In the genomic region with DNA sequence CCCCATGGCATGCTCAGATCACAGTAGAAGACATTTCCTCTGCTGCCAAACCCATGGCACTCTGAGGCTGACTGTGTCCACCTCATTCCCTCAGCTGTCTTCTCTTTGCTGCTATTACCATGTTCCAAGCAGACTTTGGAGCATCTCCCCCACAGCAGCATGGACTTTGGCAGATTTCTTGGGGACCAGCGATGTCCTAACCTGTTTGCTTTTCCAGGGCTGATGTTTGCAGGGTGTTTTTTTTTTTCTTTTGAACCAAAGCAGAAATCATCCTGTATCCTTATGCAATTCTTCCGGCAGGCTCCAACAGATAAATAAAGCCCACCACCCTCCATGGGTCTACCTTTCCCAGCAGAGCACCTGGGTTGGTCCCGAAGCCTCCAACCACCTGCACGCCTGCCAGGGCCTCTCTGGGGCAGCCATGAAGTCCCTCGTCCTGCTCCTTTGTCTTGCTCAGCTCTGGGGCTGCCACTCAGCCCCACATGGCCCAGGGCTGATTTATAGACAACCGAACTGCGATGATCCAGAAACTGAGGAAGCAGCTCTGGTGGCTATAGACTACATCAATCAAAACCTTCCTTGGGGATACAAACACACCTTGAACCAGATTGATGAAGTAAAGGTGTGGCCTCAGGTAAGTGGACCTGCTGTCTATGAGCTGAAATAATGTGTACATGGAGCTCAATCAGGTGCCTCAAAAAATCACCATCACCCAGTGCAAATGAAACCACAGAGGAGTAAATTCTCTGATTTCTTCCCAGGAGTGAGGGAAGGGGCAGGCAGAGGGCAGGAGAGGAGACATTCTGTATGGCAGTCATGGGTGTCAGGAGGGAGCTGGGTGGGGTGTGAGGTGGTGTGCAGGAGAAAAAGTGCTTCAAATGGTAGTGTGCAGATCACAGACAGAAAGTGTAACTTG, we compare ENCODE assay signal across 25 cellular contexts. TPM values are rescaled to one million over a fixed set of nuclear protein-coding genes. Genes with fewer than 3 reads are reported as not detected.
A peak's percentile ranks its signal among the peaks of the same experiment; 100 is the strongest.
DNase-seq lines count a peak whose midpoint lies in the region; ATAC-seq and TF ChIP-seq lines count a peak whose summit lies in the region.
"Had no signal": no experiment of that assay in that cellular context is flagged by ENCODE, and none has a peak within 500 bp of the region (broad histone marks: within the 10 kb centered on the region; RNA-seq: fewer than 3 reads in every experiment).

A gene with protein sequence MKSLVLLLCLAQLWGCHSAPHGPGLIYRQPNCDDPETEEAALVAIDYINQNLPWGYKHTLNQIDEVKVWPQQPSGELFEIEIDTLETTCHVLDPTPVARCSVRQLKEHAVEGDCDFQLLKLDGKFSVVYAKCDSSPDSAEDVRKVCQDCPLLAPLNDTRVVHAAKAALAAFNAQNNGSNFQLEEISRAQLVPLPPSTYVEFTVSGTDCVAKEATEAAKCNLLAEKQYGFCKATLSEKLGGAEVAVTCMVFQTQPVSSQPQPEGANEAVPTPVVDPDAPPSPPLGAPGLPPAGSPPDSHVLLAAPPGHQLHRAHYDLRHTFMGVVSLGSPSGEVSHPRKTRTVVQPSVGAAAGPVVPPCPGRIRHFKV (plus strand): TSS at position 340 of the 916 bp plus-strand sequence. CDS start 82 bp downstream, at position 422.

- TF ChIP-seq POLR2A in esophagus squamous epithelium (IDR thresholded peaks at IDR 0.05): no peak

- TF ChIP-seq CTCF in A673 (conservative IDR thresholded peaks at IDR 0.05; ENCODE audit: low read depth, low read length) (no peak), OCI-LY7 (conservative IDR thresholded peaks at IDR 0.05; ENCODE audit: low read length) (no peak), esophagus squamous epithelium (IDR thresholded peaks at IDR 0.05) (no peak), GM13977 (IDR thresholded peaks at IDR 0.05; ENCODE audit: extremely low read depth, insufficient read depth, missing control alignments) (no peak)

- CTCF ChIA-PET in A673 (lab: Charles Lee): interaction anchor here (1.9 kb wide), 1 partner anchor 42 kb away, joined by 7 read pairs; a partner anchor contains a TSS
- CTCF ChIA-PET in OCI-LY7 (lab: Charles Lee; ENCODE audit: unreplicated experiment): no interaction called here

- H4K20me1 ChIP-seq in OCI-LY7 (ENCODE audit: insufficient read depth, low read length): no peaks in the 10 kb centered on the region

- no peaks in the 10 kb centered on the region for H3K9me2 ChIP-seq in OCI-LY7 (ENCODE audit: insufficient read depth, low read length)

- H3K4me2 ChIP-seq in OCI-LY7 (ENCODE audit: low read length) (no peak within 1 kb of the TSS), trophoblast cell (ENCODE audit: low read length) (no peak within 1 kb of the TSS)

- in situ Hi-C loops in GM13977 (cut with MboI; ENCODE audit: low pct_unique_long_range_greater_than_20kb, low sequenced_read_pairs, unreplicated experiment): loop anchor here (10.0 kb wide), 1 partner anchor 202 kb away; no protein-coding TSS in a partner anchor

- no peak within 1 kb of the TSS for H2BK5ac ChIP-seq in trophoblast cell (ENCODE audit: low read depth, low read length, poor library complexity)

- no peak within 1 kb of the TSS for H3K23ac ChIP-seq in trophoblast cell (ENCODE audit: low read length)

- H3K79me2 ChIP-seq in OCI-LY7 (ENCODE audit: insufficient read depth, low read depth, low read length) (no peaks in the 10 kb centered on the region), trophoblast cell (ENCODE audit: control insufficient read depth, insufficient read depth, low read length, poor library complexity) (no peaks in the 10 kb centered on the region)

- H3K4me1 ChIP-seq in A673 (ENCODE audit: insufficient read depth, low read length, poor library complexity, severe bottlenecking) (peaks cover 35% of the 10 kb centered on the region), OCI-LY7 (ENCODE audit: insufficient read depth, low read length, poor library complexity, severe bottlenecking) (peaks cover 18% of the 10 kb centered on the region), trophoblast cell (ENCODE audit: control insufficient read depth in 1 of 2, insufficient read depth in 2 of 2, low read length in 2 of 2) (peaks cover 0 to 2% of the 10 kb centered on the region in 2 experiments), esophagus squamous epithelium (peaks cover 3 to 27% (median 9%) of the 10 kb centered on the region in 3 donors)

- H3K9ac ChIP-seq in trophoblast cell (ENCODE audit: low read length): no peak within 1 kb of the TSS

- DNase-seq in A673 (ENCODE audit: low spot score) (no peak), OCI-LY7 (ENCODE audit: low spot score) (no peak), left lobe of liver (ENCODE audit: low spot score) (peak; percentile 89), trophoblast cell (no peak), pons (ENCODE audit: low spot score) (no peak), esophagus squamous epithelium (lab: John Stamatoyannopoulos, UW) (no peak), GM13977 (ENCODE audit: low spot score) (no peak)
- DNase-seq: 8988T; CD4-positive, CD25-positive, alpha-beta regulatory T cell; DMS53; GOT3; HCEC 1CT; NCI-H1092 treated with DMSO at 0.1 percent for 48 hours; NCI-H1436; NCI-H187 treated with DMSO at 0.1 percent for 48 hours; NCI-H2171 treated with DMSO at 0.1 percent for 48 hours; NCI-H524; NCI-H774; SHP77 had no signal

- POLR2A ChIA-PET in A673 (lab: Charles Lee; ENCODE audit: low non-redundant PET): interaction anchor here (0.9 kb wide), 1 partner anchor 502 kb away, joined by 10 read pairs; no protein-coding TSS in a partner anchor
- POLR2A ChIA-PET in OCI-LY7 (lab: Charles Lee): interaction anchor here (0.7 to 1.1 kb wide), 2 partner anchors 16 to 558 kb away, joined by 3 read pairs; no protein-coding TSS in a partner anchor

- H3K14ac ChIP-seq in trophoblast cell (ENCODE audit: low read length): no peak within 1 kb of the TSS

- no peak within 1 kb of the TSS for H4K8ac ChIP-seq in trophoblast cell (ENCODE audit: low read depth, low read length)

- H3K27me3 ChIP-seq in A673 (replicated peaks; ENCODE audit: insufficient read depth, low read depth, low read length, poor library complexity) (no peaks in the 10 kb centered on the region), trophoblast cell (ENCODE audit: insufficient read depth, low read length) (no peaks in the 10 kb centered on the region), esophagus squamous epithelium (peaks cover 0 to 44% (median 0%) of the 10 kb centered on the region in 4 donors)

- intact Hi-C loops in A673 (cut with micrococcal nuclease; ENCODE audit: unreplicated experiment) (loop anchor here (5.0 to 10.0 kb wide), 2 partner anchors 172 to 631 kb away; a partner anchor contains a TSS), OCI-LY7 (cut with micrococcal nuclease; ENCODE audit: unreplicated experiment) (no loop called here), esophagus squamous epithelium (cut with DNase I) (loop anchor here (5.0 kb wide), 1 partner anchor 204 kb away; no protein-coding TSS in a partner anchor)

- no CpG with 5 or more reads among the region's 7 CpGs for WGBS in trophoblast cell (ENCODE audit: extremely low coverage, insufficient coverage, insufficient read length)
- 82 to 83% methylated on average over 2 to 7 of the region's 7 CpGs for WGBS in esophagus squamous epithelium, 2 donors

- H3K79me1 ChIP-seq in trophoblast cell (ENCODE audit: low read length): no peaks in the 10 kb centered on the region

- H2BK120ac ChIP-seq in trophoblast cell (ENCODE audit: insufficient read depth, low read length, poor library complexity): no peak within 1 kb of the TSS

- no peak within 1 kb of the TSS for H4K12ac ChIP-seq in trophoblast cell (ENCODE audit: low read depth, low read length)

- H3K18ac ChIP-seq in trophoblast cell (ENCODE audit: low read length): no peak within 1 kb of the TSS

- H2AFZ ChIP-seq in OCI-LY7 (ENCODE audit: low read length): peak within 1 kb of the TSS; percentile 62; the same call in 1 of the 2 replicates
- no peak within 1 kb of the TSS for H2AFZ ChIP-seq in trophoblast cell (ENCODE audit: insufficient read depth, low read length, poor library complexity)

- ATAC-seq in left lobe of liver (peak; percentile 61), HG03378 (IDR thresholded peaks at IDR 0.05; ENCODE audit: unreplicated experiment) (no peak)

- peak within 1 kb of the TSS; percentile 87 for H3K27ac ChIP-seq in A673 (ENCODE audit: low read depth, low read length, poor library complexity, severe bottlenecking)
- no peak within 1 kb of the TSS for H3K27ac ChIP-seq in OCI-LY7 (ENCODE audit: low read depth, low read length, poor library complexity, severe bottlenecking)
- H3K27ac ChIP-seq in trophoblast cell (ENCODE audit: low read depth, low read length): no peak within 1 kb of the TSS
- no peak within 1 kb of the TSS for H3K27ac ChIP-seq in esophagus squamous epithelium
- H3K27ac ChIP-seq: RWPE1 had no signal

- H2AK5ac ChIP-seq in trophoblast cell (ENCODE audit: low read length): no peak within 1 kb of the TSS

- H3K36me3 ChIP-seq in A673 (ENCODE audit: insufficient read depth, low read length, poor library complexity, severe bottlenecking) (no peaks in the 10 kb centered on the region), OCI-LY7 (ENCODE audit: insufficient read depth, low read length) (no peaks in the 10 kb centered on the region), trophoblast cell (ENCODE audit: control insufficient read depth in 1 of 2, insufficient read depth in 2 of 2, low read length in 2 of 2) (no peaks in the 10 kb centered on the region), esophagus squamous epithelium (no peaks in the 10 kb centered on the region)

- H3K4ac ChIP-seq in trophoblast cell (ENCODE audit: low read depth, low read length): no peak within 1 kb of the TSS

- H3K9me3 ChIP-seq in A673 (ENCODE audit: low read depth, low read length, poor library complexity, severe bottlenecking): no peaks in the 10 kb centered on the region
- H3K9me3 ChIP-seq in OCI-LY7 (ENCODE audit: low read length): no peaks in the 10 kb centered on the region
- H3K9me3 ChIP-seq in trophoblast cell (ENCODE audit: insufficient read depth, low read depth, low read length): no peaks in the 10 kb centered on the region
- no peaks in the 10 kb centered on the region for H3K9me3 ChIP-seq in esophagus squamous epithelium

- H2BK12ac ChIP-seq in trophoblast cell (ENCODE audit: low read length): no peak within 1 kb of the TSS

- peak within 1 kb of the TSS; percentile 34 for H3K4me3 ChIP-seq in A673 (ENCODE audit: low read depth, low read length, poor library complexity, severe bottlenecking)
- no peak within 1 kb of the TSS for H3K4me3 ChIP-seq in OCI-LY7 (ENCODE audit: low read depth, low read length, poor library complexity, severe bottlenecking)
- H3K4me3 ChIP-seq in trophoblast cell (ENCODE audit: low read depth, low read length): peak within 1 kb of the TSS; percentile 25
- H3K4me3 ChIP-seq in esophagus squamous epithelium: no peak within 1 kb of the TSS

- BruUV-seq in A673 (replicated peaks; lab: Mats Ljungman, UMichigan) (no TSS peak), OCI-LY7 (replicated peaks; lab: Mats Ljungman, UMichigan) (no TSS peak)

- no peak within 1 kb of the TSS for H4K91ac ChIP-seq in trophoblast cell (ENCODE audit: low read depth, low read length)

RNA-seq across cellular contexts. Expression of the gene that starts here (rescaled TPM):
- total RNA-seq in A673 (2021) (3.2 and 4.9 TPM in 2 replicates), OCI-LY7 (2022) (not detected in 2 replicates), left lobe of liver (763 TPM), esophagus squamous epithelium (not detected)
- total RNA-seq in OCI-LY7 (2014; rRNA removed; shearing (Covaris generic)): not detected in 2 replicates
- not detected in 2 replicates for polyA plus RNA-seq in trophoblast cell (2013)
- total RNA-seq: CD4-positive, CD25-positive, alpha-beta regulatory T cell; Daoy; G401; SK-MEL-5 had no signal
- polyA plus RNA-seq: BJ; CD4-positive, CD25-positive, alpha-beta regulatory T cell had no signal

Comparison
In these comparisons a context has a peak if more than half of its experiments do, and no peak if none do; other contexts are left out.
1. RNA of the gene that starts here (total RNA-seq): 763 TPM in left lobe of liver (single experiment); 3.2 to 4.9 TPM in A673, not detected in OCI-LY7 and not detected in esophagus squamous epithelium; every median in the first group is over 100 times any median in the second.
2. H3K4me3 ChIP-seq: peak in A673 (single experiment) and trophoblast cell (single experiment); none in OCI-LY7 (single experiment) and esophagus squamous epithelium (0 of 4).